In genomic region chr3:64003589-64003988, GRCh38 we compare ENCODE assay signal across 1 cellular context.
TF ChIP-seq lines count a peak whose summit lies in the region.

No MANE protein-coding gene starts in this region.

TF ChIP-seq in HepG2, 621 proteins besides CTCF, POLR2A, EP300 and RAD21:
- TF ChIP-seq ZNF350 (CRISPR knock-in tag; IDR thresholded peaks at IDR 0.05; ENCODE audit: borderline replicate concordance, low read depth) (no peak), ZNF644 (CRISPR knock-in tag; IDR thresholded peaks at IDR 0.05; ENCODE audit: low read depth) (no peak), ZNF547 (CRISPR knock-in tag; IDR thresholded peaks at IDR 0.05) (no peak), TARDBP (CRISPR knock-in tag; IDR thresholded peaks at IDR 0.05) (no peak), ZNF660 (CRISPR knock-in tag; IDR thresholded peaks at IDR 0.05; ENCODE audit: borderline replicate concordance, low read depth) (no peak), NAIF1 (CRISPR knock-in tag; IDR thresholded peaks at IDR 0.05; ENCODE audit: borderline replicate concordance) (no peak), XBP1 (CRISPR knock-in tag; IDR thresholded peaks at IDR 0.05) (no peak), SCMH1 (CRISPR knock-in tag; IDR thresholded peaks at IDR 0.05; ENCODE audit: borderline replicate concordance) (no peak), ZNF557 (CRISPR knock-in tag; IDR thresholded peaks at IDR 0.05) (no peak), GPBP1L1 (CRISPR knock-in tag; IDR thresholded peaks at IDR 0.05) (no peak), HOXD1 (CRISPR knock-in tag; IDR thresholded peaks at IDR 0.05) (no peak), RARA (CRISPR knock-in tag; IDR thresholded peaks at IDR 0.05) (no peak), SNAI1 (CRISPR knock-in tag; IDR thresholded peaks at IDR 0.05; ENCODE audit: borderline replicate concordance) (no peak), HNRNPH1 (optimal IDR thresholded peaks at IDR 0.05; ENCODE audit: low read depth, low read length) (no peak), FIP1L1 (IDR thresholded peaks at IDR 0.05; ENCODE audit: borderline replicate concordance, insufficient read depth, low read depth, low read length) (no peak)
- TF ChIP-seq, protein P1, sequence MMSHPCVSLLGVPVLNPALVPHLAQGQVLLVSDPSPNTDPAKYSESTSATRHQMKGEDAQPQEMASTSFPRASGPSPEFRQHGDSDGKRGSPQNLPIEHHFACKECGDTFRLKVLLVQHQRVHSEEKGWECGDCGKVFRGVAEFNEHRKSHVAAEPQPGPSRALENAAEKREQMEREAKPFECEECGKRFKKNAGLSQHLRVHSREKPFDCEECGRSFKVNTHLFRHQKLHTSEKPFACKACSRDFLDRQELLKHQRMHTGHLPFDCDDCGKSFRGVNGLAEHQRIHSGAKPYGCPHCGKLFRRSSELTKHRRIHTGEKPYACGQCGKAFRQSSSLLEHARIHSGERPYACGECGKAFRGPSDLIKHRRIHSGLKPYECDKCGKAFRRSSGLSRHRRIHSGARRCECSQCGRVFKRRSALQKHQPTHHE (CRISPR knock-in tag; IDR thresholded peaks at IDR 0.05; ENCODE audit: borderline replicate concordance), result no peak
- TF ChIP-seq, protein P2, sequence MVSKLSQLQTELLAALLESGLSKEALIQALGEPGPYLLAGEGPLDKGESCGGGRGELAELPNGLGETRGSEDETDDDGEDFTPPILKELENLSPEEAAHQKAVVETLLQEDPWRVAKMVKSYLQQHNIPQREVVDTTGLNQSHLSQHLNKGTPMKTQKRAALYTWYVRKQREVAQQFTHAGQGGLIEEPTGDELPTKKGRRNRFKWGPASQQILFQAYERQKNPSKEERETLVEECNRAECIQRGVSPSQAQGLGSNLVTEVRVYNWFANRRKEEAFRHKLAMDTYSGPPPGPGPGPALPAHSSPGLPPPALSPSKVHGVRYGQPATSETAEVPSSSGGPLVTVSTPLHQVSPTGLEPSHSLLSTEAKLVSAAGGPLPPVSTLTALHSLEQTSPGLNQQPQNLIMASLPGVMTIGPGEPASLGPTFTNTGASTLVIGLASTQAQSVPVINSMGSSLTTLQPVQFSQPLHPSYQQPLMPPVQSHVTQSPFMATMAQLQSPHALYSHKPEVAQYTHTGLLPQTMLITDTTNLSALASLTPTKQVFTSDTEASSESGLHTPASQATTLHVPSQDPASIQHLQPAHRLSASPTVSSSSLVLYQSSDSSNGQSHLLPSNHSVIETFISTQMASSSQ (IDR thresholded peaks at IDR 0.05; ENCODE audit: low read depth), result no peak
- TF ChIP-seq, protein P2 (CRISPR knock-in tag; IDR thresholded peaks at IDR 0.05; ENCODE audit: borderline replicate concordance), result no peak
- TF ChIP-seq, protein P3, sequence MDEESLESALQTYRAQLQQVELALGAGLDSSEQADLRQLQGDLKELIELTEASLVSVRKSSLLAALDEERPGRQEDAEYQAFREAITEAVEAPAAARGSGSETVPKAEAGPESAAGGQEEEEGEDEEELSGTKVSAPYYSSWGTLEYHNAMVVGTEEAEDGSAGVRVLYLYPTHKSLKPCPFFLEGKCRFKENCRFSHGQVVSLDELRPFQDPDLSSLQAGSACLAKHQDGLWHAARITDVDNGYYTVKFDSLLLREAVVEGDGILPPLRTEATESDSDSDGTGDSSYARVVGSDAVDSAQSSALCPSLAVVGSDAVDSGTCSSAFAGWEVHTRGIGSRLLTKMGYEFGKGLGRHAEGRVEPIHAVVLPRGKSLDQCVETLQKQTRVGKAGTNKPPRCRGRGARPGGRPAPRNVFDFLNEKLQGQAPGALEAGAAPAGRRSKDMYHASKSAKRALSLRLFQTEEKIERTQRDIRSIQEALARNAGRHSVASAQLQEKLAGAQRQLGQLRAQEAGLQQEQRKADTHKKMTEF (CRISPR knock-in tag; IDR thresholded peaks at IDR 0.05), result no peak
- TF ChIP-seq, protein P4, sequence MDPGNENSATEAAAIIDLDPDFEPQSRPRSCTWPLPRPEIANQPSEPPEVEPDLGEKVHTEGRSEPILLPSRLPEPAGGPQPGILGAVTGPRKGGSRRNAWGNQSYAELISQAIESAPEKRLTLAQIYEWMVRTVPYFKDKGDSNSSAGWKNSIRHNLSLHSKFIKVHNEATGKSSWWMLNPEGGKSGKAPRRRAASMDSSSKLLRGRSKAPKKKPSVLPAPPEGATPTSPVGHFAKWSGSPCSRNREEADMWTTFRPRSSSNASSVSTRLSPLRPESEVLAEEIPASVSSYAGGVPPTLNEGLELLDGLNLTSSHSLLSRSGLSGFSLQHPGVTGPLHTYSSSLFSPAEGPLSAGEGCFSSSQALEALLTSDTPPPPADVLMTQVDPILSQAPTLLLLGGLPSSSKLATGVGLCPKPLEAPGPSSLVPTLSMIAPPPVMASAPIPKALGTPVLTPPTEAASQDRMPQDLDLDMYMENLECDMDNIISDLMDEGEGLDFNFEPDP (CRISPR knock-in tag; conservative IDR thresholded peaks at IDR 0.05), result no peak
- TF ChIP-seq, protein P5, sequence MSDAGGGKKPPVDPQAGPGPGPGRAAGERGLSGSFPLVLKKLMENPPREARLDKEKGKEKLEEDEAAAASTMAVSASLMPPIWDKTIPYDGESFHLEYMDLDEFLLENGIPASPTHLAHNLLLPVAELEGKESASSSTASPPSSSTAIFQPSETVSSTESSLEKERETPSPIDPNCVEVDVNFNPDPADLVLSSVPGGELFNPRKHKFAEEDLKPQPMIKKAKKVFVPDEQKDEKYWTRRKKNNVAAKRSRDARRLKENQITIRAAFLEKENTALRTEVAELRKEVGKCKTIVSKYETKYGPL (CRISPR knock-in tag; IDR thresholded peaks at IDR 0.05), result no peak
